In genomic region chr11:68296344-68297051, GRCh38 we compare ENCODE assay signal across 1 cellular context.
TF ChIP-seq lines count a peak whose summit lies in the region.

No MANE protein-coding gene starts in this region.

TF ChIP-seq in H1, 55 proteins besides CTCF, POLR2A, EP300 and RAD21:
- TF ChIP-seq GABPA (IDR thresholded peaks at IDR 0.05; ENCODE audit: borderline replicate concordance, insufficient read depth, low read length) (no peak), TEAD4 (IDR thresholded peaks at IDR 0.05; ENCODE audit: low read depth, low read length) (no peak), TAF1 (IDR thresholded peaks at IDR 0.05; ENCODE audit: low read depth, low read length) (no peak), CEBPB (IDR thresholded peaks at IDR 0.05; ENCODE audit: low read depth, low read length) (no peak), SRF (IDR thresholded peaks at IDR 0.05; ENCODE audit: low read depth, low read length) (no peak), SIN3A (conservative IDR thresholded peaks at IDR 0.05 in 1 of 2, IDR thresholded peaks at IDR 0.05 in 1 of 2; ENCODE audit: low read depth in 1 of 2, low read length in 2 of 2) (no peak), SP2 (IDR thresholded peaks at IDR 0.05; ENCODE audit: low read length) (no peak), E2F6 (IDR thresholded peaks at IDR 0.05) (no peak), TCF12 (IDR thresholded peaks at IDR 0.05; ENCODE audit: low read depth, low read length) (no peak), CTBP2 (IDR thresholded peaks at IDR 0.05; ENCODE audit: borderline replicate concordance, insufficient read depth, insufficient read length, low read length) (no peak), EGR1 (IDR thresholded peaks at IDR 0.05; ENCODE audit: borderline replicate concordance, low read depth, low read length) (no peak), ZNF274 (IDR thresholded peaks at IDR 0.05; ENCODE audit: borderline replicate concordance, extremely low read depth, low read length) (no peak), ATF3 (IDR thresholded peaks at IDR 0.05; ENCODE audit: insufficient read depth, low read depth, low read length) (no peak), SP4 (IDR thresholded peaks at IDR 0.05; ENCODE audit: low read length) (no peak), POU5F1 (IDR thresholded peaks at IDR 0.05; ENCODE audit: low read depth, low read length) (no peak), TBP (IDR thresholded peaks at IDR 0.05; ENCODE audit: low read depth, low read length) (no peak), GTF2F1 (IDR thresholded peaks at IDR 0.05; ENCODE audit: borderline replicate concordance, low read depth, low read length) (no peak), POLR2AphosphoS5 (IDR thresholded peaks at IDR 0.05; ENCODE audit: low read depth, low read length) (no peak), SIRT6 (IDR thresholded peaks at IDR 0.05; ENCODE audit: low read length) (no peak), JUND (IDR thresholded peaks at IDR 0.05; ENCODE audit: low read length) (no peak)
